In the genomic region with DNA sequence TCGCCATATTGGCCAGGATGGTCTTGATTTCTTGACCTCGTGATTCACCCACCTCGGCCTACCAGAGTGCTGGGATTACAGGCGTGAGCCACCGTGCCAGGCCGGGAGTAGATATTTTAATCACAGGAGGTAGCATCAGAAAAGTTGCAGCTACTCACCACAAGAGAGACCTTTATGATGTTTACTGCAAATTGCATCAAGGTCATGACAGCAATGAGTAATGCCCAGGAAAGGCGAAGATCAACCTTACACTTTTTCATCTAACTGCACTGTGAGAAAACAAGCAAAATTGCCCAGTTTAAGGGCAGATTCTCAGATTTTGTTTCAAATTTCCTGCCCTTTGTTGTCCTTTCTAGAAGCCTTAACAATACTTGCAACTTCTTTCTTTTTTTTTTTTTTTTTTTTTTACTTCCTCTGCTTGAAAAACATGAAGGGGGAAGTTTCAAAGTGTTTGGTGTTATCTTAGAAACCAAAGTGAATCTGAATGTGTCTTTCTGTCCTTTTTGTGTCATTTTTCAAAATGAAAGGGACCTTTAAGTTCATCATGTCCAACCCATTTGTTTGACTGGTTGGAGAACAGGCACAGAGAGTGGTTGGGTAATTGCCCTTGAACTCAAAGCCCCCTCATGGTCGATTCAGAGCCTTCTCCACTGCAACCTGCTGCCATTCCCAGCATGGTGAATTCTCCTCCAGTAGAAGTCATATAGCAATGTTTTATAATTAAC, we compare ENCODE assay signal across 8 cellular contexts. TPM values are rescaled to one million over a fixed set of nuclear protein-coding genes. Genes with fewer than 3 reads are reported as not detected.
DNase-seq lines count a peak whose midpoint lies in the region; ATAC-seq and TF ChIP-seq lines count a peak whose summit lies in the region.

No MANE protein-coding gene starts in this region.

- no peak overlapping the region for H4K8ac ChIP-seq in trophoblast cell (ENCODE audit: low read depth, low read length)

- CTCF ChIA-PET in activated CD8-positive, alpha-beta T cell treated with anti-CD3 and anti-CD28 coated beads, Interleukin-2, amount 10 ng/mL, durations not matched to agents 7 days and 5 days (lab: Charles Lee) = interaction anchor here (0.7 to 7.8 kb wide), 6 partner anchors 10 to 62 kb away, joined by 3 to 91 read pairs (median 6); a partner anchor contains a TSS

- no peak overlapping the region for H4K12ac ChIP-seq in trophoblast cell (ENCODE audit: low read depth, low read length)

- no peak overlapping the region for H2AFZ ChIP-seq in trophoblast cell (ENCODE audit: insufficient read depth, low read length, poor library complexity)

- H3K9me3 Mint-ChIP-seq in activated CD8-positive, alpha-beta T cell treated with anti-CD3 and anti-CD28 coated beads, Interleukin-2, amount 10 ng/mL, durations not matched to agents 7 days and 5 days (ENCODE audit: insufficient read depth) = no peaks in the 10 kb centered on the region

- H3K9me3 ChIP-seq in right atrium auricular region = no peaks in the 10 kb centered on the region
- H3K9me3 ChIP-seq in right cardiac atrium (ENCODE audit: control insufficient read depth, low read length) = no peaks in the 10 kb centered on the region
- no peaks in the 10 kb centered on the region for H3K9me3 ChIP-seq in upper lobe of right lung
- no peaks in the 10 kb centered on the region for H3K9me3 ChIP-seq in trophoblast cell (ENCODE audit: insufficient read depth, low read depth, low read length)

- H3K27ac ChIP-seq in right atrium auricular region (peak overlapping the region; percentile 64 to 75), right cardiac atrium (ENCODE audit: low read length) (peak overlapping the region; percentile 71), upper lobe of right lung (peak overlapping the region; percentile 65), trophoblast cell (ENCODE audit: low read depth, low read length) (no peak overlapping the region)

- H3K14ac ChIP-seq in trophoblast cell (ENCODE audit: low read length) = no peak overlapping the region

- H3K27me3 ChIP-seq in right atrium auricular region (no peaks in the 10 kb centered on the region), right cardiac atrium (ENCODE audit: control insufficient read depth, insufficient read depth) (no peaks in the 10 kb centered on the region), upper lobe of right lung (no peaks in the 10 kb centered on the region), trophoblast cell (ENCODE audit: insufficient read depth, low read length) (no peaks in the 10 kb centered on the region)

- peaks cover 3% of the 10 kb centered on the region for H3K36me3 ChIP-seq in right atrium auricular region
- peaks cover 33% of the 10 kb centered on the region for H3K36me3 ChIP-seq in upper lobe of right lung
- no peaks in the 10 kb centered on the region for H3K36me3 ChIP-seq in trophoblast cell (ENCODE audit: control insufficient read depth in 1 of 2, insufficient read depth in 2 of 2, low read length in 2 of 2)

- no peak for TF ChIP-seq CTCF in right atrium auricular region (IDR thresholded peaks at IDR 0.05)
- no peak for TF ChIP-seq CTCF in upper lobe of right lung (IDR thresholded peaks at IDR 0.05)

- H3K36me3 Mint-ChIP-seq in activated CD8-positive, alpha-beta T cell treated with anti-CD3 and anti-CD28 coated beads, Interleukin-2, amount 10 ng/mL, durations not matched to agents 7 days and 5 days (ENCODE audit: low read depth) = peaks cover 76% of the 10 kb centered on the region

- peaks cover 3% of the 10 kb centered on the region for H3K79me1 ChIP-seq in trophoblast cell (ENCODE audit: low read length)

- no peak overlapping the region for H3K4ac ChIP-seq in trophoblast cell (ENCODE audit: low read depth, low read length)

- no peak overlapping the region for H2BK12ac ChIP-seq in trophoblast cell (ENCODE audit: low read length)

- DNase-seq in right atrium auricular region (ENCODE audit: low spot score) (no peak), cardiac septum (ENCODE audit: low spot score) (no peak), right cardiac atrium (no peak), upper lobe of right lung (no peak), NCI-H2227 (lab: John Stamatoyannopoulos, UW; ENCODE audit: unreplicated experiment) (no peak), NCI-H446 treated with DMSO at 0.1 percent for 48 hours (lab: John Stamatoyannopoulos, UW) (no peak), trophoblast cell (no peak)
- peak; percentile 63 for DNase-seq in activated CD8-positive, alpha-beta T cell treated with anti-CD3 and anti-CD28 coated beads, Interleukin-2, amount 10 ng/mL, durations not matched to agents 7 days and 5 days

- intact Hi-C loops in cardiac septum (cut with DNase I) = no loop called here
- intact Hi-C loops in right cardiac atrium (cut with DNase I) = no loop called here
- intact Hi-C loops in upper lobe of right lung (cut with DNase I) = no loop called here

- no peak overlapping the region for H2AK5ac ChIP-seq in trophoblast cell (ENCODE audit: low read length)

- H3K27ac Mint-ChIP-seq in activated CD8-positive, alpha-beta T cell treated with anti-CD3 and anti-CD28 coated beads, Interleukin-2, amount 10 ng/mL, durations not matched to agents 7 days and 5 days = peak overlapping the region; percentile 79

- peak; percentile 62 for ATAC-seq in activated CD8-positive, alpha-beta T cell treated with anti-CD3 and anti-CD28 coated beads, Interleukin-2, amount 10 ng/mL, durations not matched to agents 7 days and 5 days
- ATAC-seq in right cardiac atrium (no peak), upper lobe of right lung (peak; percentile 39)

- no peaks in the 10 kb centered on the region for H3K79me2 ChIP-seq in trophoblast cell (ENCODE audit: control insufficient read depth, insufficient read depth, low read length, poor library complexity)

- no peak overlapping the region for H4K91ac ChIP-seq in trophoblast cell (ENCODE audit: low read depth, low read length)

- H3K18ac ChIP-seq in trophoblast cell (ENCODE audit: low read length) = no peak overlapping the region

- peaks cover 93% of the 10 kb centered on the region for H3K4me1 Mint-ChIP-seq in activated CD8-positive, alpha-beta T cell treated with anti-CD3 and anti-CD28 coated beads, Interleukin-2, amount 10 ng/mL, durations not matched to agents 7 days and 5 days (ENCODE audit: low read depth)

- no peak overlapping the region for H2BK120ac ChIP-seq in trophoblast cell (ENCODE audit: insufficient read depth, low read length, poor library complexity)

- POLR2A ChIA-PET in activated CD8-positive, alpha-beta T cell treated with anti-CD3 and anti-CD28 coated beads, Interleukin-2, amount 10 ng/mL, durations not matched to agents 7 days and 5 days (lab: Charles Lee) = interaction anchor here (0.6 to 4.8 kb wide), 9 partner anchors 9 to 153 kb away, joined by 3 to 39 read pairs (median 4); a partner anchor contains a TSS

- H3K4me1 ChIP-seq in right atrium auricular region = peaks cover 0 to 100% of the 10 kb centered on the region in 2 donors
- peaks cover 30% of the 10 kb centered on the region for H3K4me1 ChIP-seq in right cardiac atrium (ENCODE audit: control insufficient read depth, insufficient read depth, low read length)
- peaks cover 96% of the 10 kb centered on the region for H3K4me1 ChIP-seq in upper lobe of right lung
- peaks cover 3 to 5% of the 10 kb centered on the region in 2 experiments for H3K4me1 ChIP-seq in trophoblast cell (ENCODE audit: control insufficient read depth in 1 of 2, insufficient read depth in 2 of 2, low read length in 2 of 2)

- no peak overlapping the region for H3K23ac ChIP-seq in trophoblast cell (ENCODE audit: low read length)

- H3K27me3 Mint-ChIP-seq in activated CD8-positive, alpha-beta T cell treated with anti-CD3 and anti-CD28 coated beads, Interleukin-2, amount 10 ng/mL, durations not matched to agents 7 days and 5 days (ENCODE audit: low read depth) = no peaks in the 10 kb centered on the region

- no peak overlapping the region for H3K4me2 ChIP-seq in trophoblast cell (ENCODE audit: low read length)

- H3K4me3 Mint-ChIP-seq in activated CD8-positive, alpha-beta T cell treated with anti-CD3 and anti-CD28 coated beads, Interleukin-2, amount 10 ng/mL, durations not matched to agents 7 days and 5 days = peak overlapping the region; percentile 71

- H2BK5ac ChIP-seq in trophoblast cell (ENCODE audit: low read depth, low read length, poor library complexity) = no peak overlapping the region

- H3K4me3 ChIP-seq in right atrium auricular region (no peak overlapping the region), right cardiac atrium (ENCODE audit: low read length) (no peak overlapping the region), upper lobe of right lung (no peak overlapping the region), trophoblast cell (ENCODE audit: low read depth, low read length) (no peak overlapping the region)

- WGBS in right cardiac atrium = 76% methylated on average over 8 of the region's 8 CpGs
- no CpG with 5 or more reads among the region's 8 CpGs for WGBS in trophoblast cell (ENCODE audit: extremely low coverage, insufficient coverage, insufficient read length)

- H3K9ac ChIP-seq in trophoblast cell (ENCODE audit: low read length) = no peak overlapping the region

RNA-seq across cellular contexts. Expression of a gene that starts 25.0 kb away (rescaled TPM):
- total RNA-seq in right atrium auricular region (100 to 1,000 TPM; 205 to 210 TPM), cardiac septum (66.7 TPM), right cardiac atrium (100 to 1,000 TPM; 196 to 255 (median 212) TPM), upper lobe of right lung (329 TPM)
- total RNA-seq in activated CD8-positive, alpha-beta T cell treated with anti-CD3 and anti-CD28 coated beads, Interleukin-2, amount 10 ng/mL, durations not matched to agents 7 days and 5 days = 10 to 100 TPM; 62.7 to 64.5 TPM
- polyA plus RNA-seq in right cardiac atrium = 77.7 TPM
- polyA plus RNA-seq in trophoblast cell (2013) = 95.2 and 107 TPM in 2 replicates

Comparison
In these comparisons a context has a peak if more than half of its experiments do, and no peak if none do; other contexts are left out.
1. ATAC-seq: peak in activated CD8-positive, alpha-beta T cell treated with anti-CD3 and anti-CD28 coated beads, Interleukin-2, amount 10 ng/mL, durations not matched to agents 7 days and 5 days (single experiment) and upper lobe of right lung (single experiment); none in right cardiac atrium (0 of 2).